Comparison of ENCODE assay signal across 8 cellular contexts in the genomic region with DNA sequence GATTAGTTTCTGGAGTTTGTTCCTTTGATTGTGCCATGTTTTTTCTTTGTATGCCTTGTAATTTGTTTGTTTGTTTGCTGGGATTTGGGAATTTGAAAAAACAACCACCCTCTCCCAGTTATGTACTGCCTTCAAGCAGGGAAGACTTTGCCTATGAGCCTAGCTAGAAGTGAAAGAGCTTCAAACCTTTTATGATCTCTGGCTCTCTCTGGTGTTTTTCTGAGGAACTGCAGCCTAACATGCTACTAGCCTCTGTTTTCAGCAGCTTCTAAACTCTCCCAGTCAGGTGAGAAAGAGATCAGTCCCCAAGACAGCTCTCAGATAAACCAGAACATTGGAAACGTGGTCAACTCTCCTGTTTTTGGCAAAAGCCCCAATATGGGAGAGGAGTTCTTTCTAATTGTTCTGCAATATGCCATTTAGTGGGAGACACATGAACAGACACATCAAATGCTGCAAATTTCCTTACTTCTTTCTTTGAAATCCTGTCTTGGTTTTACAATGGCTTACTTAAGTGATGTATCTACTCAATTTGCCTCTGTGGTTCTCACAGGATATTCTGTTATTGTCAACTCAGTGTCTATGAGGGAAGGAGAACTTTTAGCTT. TPM values are rescaled to one million over a fixed set of nuclear protein-coding genes. Genes with fewer than 3 reads are reported as not detected.
DNase-seq lines count a peak whose midpoint lies in the region; ATAC-seq and TF ChIP-seq lines count a peak whose summit lies in the region.

No MANE protein-coding gene starts in this region.

- TF ChIP-seq POLR2A in upper lobe of left lung (IDR thresholded peaks at IDR 0.05), result no peak

- H3K27ac Mint-ChIP-seq in nephron, result no peak overlapping the region

- DNase-seq in DMS153 (lab: John Stamatoyannopoulos, UW) (peak; percentile 65), NCI-H524 treated with DMSO at 0.1 percent for 48 hours (lab: John Stamatoyannopoulos, UW) (peak; percentile 13), upper lobe of left lung (no peak)
- DNase-seq in activated CD4-positive, alpha-beta T cell treated with anti-CD3 and anti-CD28 coated beads, Interleukin-2, amount 50 U/mL, for 24 hours (ENCODE audit: low read depth in 1 of 2, low spot score in 1 of 2), result peak; percentile 11 to 56

- no peak overlapping the region for H3K27ac ChIP-seq in upper lobe of left lung

- peaks cover 5% of the 10 kb centered on the region for H3K27me3 Mint-ChIP-seq in nephron (ENCODE audit: low read depth)

- no peak overlapping the region for H3K4me3 Mint-ChIP-seq in nephron

- peaks cover 20% of the 10 kb centered on the region for H3K9me3 Mint-ChIP-seq in nephron

- no peaks in the 10 kb centered on the region for H3K4me1 ChIP-seq in upper lobe of left lung

- H3K36me3 ChIP-seq in upper lobe of left lung, result no peaks in the 10 kb centered on the region

- TF ChIP-seq CTCF in nephron (IDR thresholded peaks at IDR 0.05; ENCODE audit: unreplicated experiment in 3 of 3) (peak; percentile 76 to 80 (median 80)), upper lobe of left lung (IDR thresholded peaks at IDR 0.05) (peak; percentile 72 to 88 (median 86))

- H3K9me3 ChIP-seq in upper lobe of left lung, result no peaks in the 10 kb centered on the region

- peak; percentile 96 for ATAC-seq in GM19463 (IDR thresholded peaks at IDR 0.05; ENCODE audit: unreplicated experiment)
- peak; percentile 92 for ATAC-seq in HG03520 (IDR thresholded peaks at IDR 0.05; ENCODE audit: unreplicated experiment)
- peak; percentile 81 for ATAC-seq in esophagus mucosa
- ATAC-seq in upper lobe of left lung (ENCODE audit: low FRiP score in 2 of 2), result peak; percentile 73 to 91

- peaks cover 5% of the 10 kb centered on the region for H3K36me3 Mint-ChIP-seq in nephron (ENCODE audit: low read depth)

- no peaks in the 10 kb centered on the region for H3K4me1 Mint-ChIP-seq in nephron

- no peak for TF ChIP-seq EP300 in upper lobe of left lung (IDR thresholded peaks at IDR 0.05)

- no peaks in the 10 kb centered on the region for H3K27me3 ChIP-seq in upper lobe of left lung

- H3K4me3 ChIP-seq in upper lobe of left lung, result no peak overlapping the region

- WGBS in upper lobe of left lung, 2 donors, result 0% methylated on average over 1 of the region's 1 CpG

RNA-seq across cellular contexts. Expression of a gene that starts 58.9 kb away (rescaled TPM):
- total RNA-seq in esophagus mucosa (46.0 TPM), upper lobe of left lung (100 to 1,000 TPM in 4 of 6 donors, 10 to 100 TPM in 2; 30.4 to 222 (median 188) TPM)

Comparison
In these comparisons a context has a peak if more than half of its experiments do, and no peak if none do; other contexts are left out.
1. DNase-seq: peak in DMS153 (single experiment), NCI-H524 treated with DMSO at 0.1 percent for 48 hours (single experiment) and activated CD4-positive, alpha-beta T cell treated with anti-CD3 and anti-CD28 coated beads, Interleukin-2, amount 50 U/mL, for 24 hours (2 of 2); none in upper lobe of left lung (0 of 2).
2. Peak in every context shown above with its lines, with median percentiles within 50 percentile points of each other: ATAC-seq.